1 cellular context compared by ENCODE assay signal in the genomic region with DNA sequence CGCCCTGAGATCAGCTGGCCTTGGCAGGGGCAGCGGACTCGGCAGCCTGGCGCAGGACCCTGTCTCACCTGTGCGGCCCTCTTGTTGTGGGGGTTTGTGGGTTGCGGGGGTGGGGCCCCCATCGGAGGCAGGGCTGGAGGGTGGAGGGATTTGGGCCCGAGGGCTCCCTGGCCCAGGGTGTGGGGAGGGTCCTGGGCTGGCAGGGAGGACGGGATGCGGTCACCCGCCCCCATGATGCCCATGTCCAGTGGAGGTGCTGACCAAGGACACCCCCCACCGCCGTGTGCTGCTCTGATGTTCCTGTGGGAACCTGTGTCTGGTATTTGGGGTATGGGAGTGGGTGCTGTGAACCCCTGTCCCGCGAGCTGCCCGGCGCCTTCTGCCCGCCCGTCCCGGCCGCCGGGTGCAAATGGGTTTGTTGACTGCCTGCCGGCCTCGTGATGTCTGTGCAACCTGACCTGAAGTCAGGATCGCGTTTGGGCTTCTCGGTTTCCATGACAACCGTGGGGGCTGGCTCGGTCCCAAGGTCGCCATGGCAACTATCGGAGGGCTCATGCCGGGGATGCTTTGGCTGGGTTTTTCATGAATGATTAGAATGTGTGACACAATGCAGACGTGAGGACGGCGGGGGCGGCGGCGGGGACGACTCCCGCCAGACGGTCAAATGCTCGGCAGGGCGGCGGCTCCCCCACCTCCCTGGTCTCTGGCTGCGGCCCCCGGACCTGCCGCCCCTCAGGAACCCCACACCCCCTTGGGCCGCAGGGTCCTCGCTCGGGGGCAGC.
TF ChIP-seq lines count a peak whose summit lies in the region.

No MANE protein-coding gene starts in this region.

TF ChIP-seq in K562, 482 proteins besides CTCF, POLR2A, EP300 and RAD21 (continued from another document and continues in another):
- TF ChIP-seq ZNF407 (IDR thresholded peaks at IDR 0.05; ENCODE audit: low read depth) (no peak), POLR3G (IDR thresholded peaks at IDR 0.05; ENCODE audit: extremely low read depth, insufficient read length, insufficient replicate concordance) (no peak), FOSL1 (tag; conservative IDR thresholded peaks at IDR 0.05) (peak; percentile 44; the same call in 1 of the 2 replicates), FOXJ3 (CRISPR knock-in tag; IDR thresholded peaks at IDR 0.05) (no peak), SAP30 (IDR thresholded peaks at IDR 0.05; ENCODE audit: borderline replicate concordance, insufficient read depth, low read depth, low read length, poor library complexity, severe bottlenecking) (peak; percentile 25), TEAD2 (tag; IDR thresholded peaks at IDR 0.05) (peak; percentile 45; the same call in 1 of the 2 replicates), CREB1 (IDR thresholded peaks at IDR 0.05) (peak; percentile 79), CREB1 (CRISPR knock-in tag; IDR thresholded peaks at IDR 0.05) (no peak; the same call in 1 of the 2 replicates), CSDE1 (IDR thresholded peaks at IDR 0.05) (peak in 1 of 2 experiments; percentile 100; a peak in 2 of 4 replicates), TBL1XR1 (IDR thresholded peaks at IDR 0.05; ENCODE audit: low read length in 2 of 2) (peak in 1 of 2 experiments; percentile 56; a peak in 3 of 4 replicates), TOE1 (IDR thresholded peaks at IDR 0.05; ENCODE audit: borderline replicate concordance) (peak; percentile 45; the same call in 1 of the 2 replicates), TOE1 (CRISPR knock-in tag; IDR thresholded peaks at IDR 0.05; ENCODE audit: borderline replicate concordance, low read depth) (no peak), ZNF3 (CRISPR knock-in tag; IDR thresholded peaks at IDR 0.05) (peak; percentile 68; the same call in 1 of the 2 replicates), RBM22 (IDR thresholded peaks at IDR 0.05; ENCODE audit: low read depth, low read length, poor library complexity, severe bottlenecking) (peak; percentile 98), RCOR1 (IDR thresholded peaks at IDR 0.05; ENCODE audit: borderline replicate concordance in 1 of 2, low read depth in 2 of 2, low read length in 2 of 2) (peak; percentile 70 to 100; a peak in 3 of 4 replicates), KAT7 (CRISPR knock-in tag; IDR thresholded peaks at IDR 0.05; ENCODE audit: borderline replicate concordance) (no peak), ATF3 (IDR thresholded peaks at IDR 0.05) (peak; percentile 59; the same call in 1 of the 2 replicates), ATF3 (CRISPR knock-in tag; conservative IDR thresholded peaks at IDR 0.05) (0 out of 2 replicates have a peak, but pooled peaks have one; percentile 11), SMARCA5 (IDR thresholded peaks at IDR 0.05) (peak; percentile 49; the same call in 1 of the 2 replicates), SOX6 (IDR thresholded peaks at IDR 0.05) (peak; percentile 77), SMAD4 (CRISPR knock-in tag; conservative IDR thresholded peaks at IDR 0.05) (peak; percentile 89), MTF1 (CRISPR knock-in tag; IDR thresholded peaks at IDR 0.05; ENCODE audit: borderline replicate concordance) (peak; percentile 76; the same call in 1 of the 2 replicates), ZC3H4 (CRISPR knock-in tag; IDR thresholded peaks at IDR 0.05; ENCODE audit: borderline replicate concordance) (0 out of 2 replicates have a peak, but pooled peaks have one; percentile 60), ZNF518B (CRISPR knock-in tag; IDR thresholded peaks at IDR 0.05) (no peak)
- TF ChIP-seq, protein P1, sequence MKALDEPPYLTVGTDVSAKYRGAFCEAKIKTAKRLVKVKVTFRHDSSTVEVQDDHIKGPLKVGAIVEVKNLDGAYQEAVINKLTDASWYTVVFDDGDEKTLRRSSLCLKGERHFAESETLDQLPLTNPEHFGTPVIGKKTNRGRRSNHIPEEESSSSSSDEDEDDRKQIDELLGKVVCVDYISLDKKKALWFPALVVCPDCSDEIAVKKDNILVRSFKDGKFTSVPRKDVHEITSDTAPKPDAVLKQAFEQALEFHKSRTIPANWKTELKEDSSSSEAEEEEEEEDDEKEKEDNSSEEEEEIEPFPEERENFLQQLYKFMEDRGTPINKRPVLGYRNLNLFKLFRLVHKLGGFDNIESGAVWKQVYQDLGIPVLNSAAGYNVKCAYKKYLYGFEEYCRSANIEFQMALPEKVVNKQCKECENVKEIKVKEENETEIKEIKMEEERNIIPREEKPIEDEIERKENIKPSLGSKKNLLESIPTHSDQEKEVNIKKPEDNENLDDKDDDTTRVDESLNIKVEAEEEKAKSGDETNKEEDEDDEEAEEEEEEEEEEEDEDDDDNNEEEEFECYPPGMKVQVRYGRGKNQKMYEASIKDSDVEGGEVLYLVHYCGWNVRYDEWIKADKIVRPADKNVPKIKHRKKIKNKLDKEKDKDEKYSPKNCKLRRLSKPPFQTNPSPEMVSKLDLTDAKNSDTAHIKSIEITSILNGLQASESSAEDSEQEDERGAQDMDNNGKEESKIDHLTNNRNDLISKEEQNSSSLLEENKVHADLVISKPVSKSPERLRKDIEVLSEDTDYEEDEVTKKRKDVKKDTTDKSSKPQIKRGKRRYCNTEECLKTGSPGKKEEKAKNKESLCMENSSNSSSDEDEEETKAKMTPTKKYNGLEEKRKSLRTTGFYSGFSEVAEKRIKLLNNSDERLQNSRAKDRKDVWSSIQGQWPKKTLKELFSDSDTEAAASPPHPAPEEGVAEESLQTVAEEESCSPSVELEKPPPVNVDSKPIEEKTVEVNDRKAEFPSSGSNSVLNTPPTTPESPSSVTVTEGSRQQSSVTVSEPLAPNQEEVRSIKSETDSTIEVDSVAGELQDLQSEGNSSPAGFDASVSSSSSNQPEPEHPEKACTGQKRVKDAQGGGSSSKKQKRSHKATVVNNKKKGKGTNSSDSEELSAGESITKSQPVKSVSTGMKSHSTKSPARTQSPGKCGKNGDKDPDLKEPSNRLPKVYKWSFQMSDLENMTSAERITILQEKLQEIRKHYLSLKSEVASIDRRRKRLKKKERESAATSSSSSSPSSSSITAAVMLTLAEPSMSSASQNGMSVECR (CRISPR knock-in tag; IDR thresholded peaks at IDR 0.05) = no peak
- TF ChIP-seq, protein P2, sequence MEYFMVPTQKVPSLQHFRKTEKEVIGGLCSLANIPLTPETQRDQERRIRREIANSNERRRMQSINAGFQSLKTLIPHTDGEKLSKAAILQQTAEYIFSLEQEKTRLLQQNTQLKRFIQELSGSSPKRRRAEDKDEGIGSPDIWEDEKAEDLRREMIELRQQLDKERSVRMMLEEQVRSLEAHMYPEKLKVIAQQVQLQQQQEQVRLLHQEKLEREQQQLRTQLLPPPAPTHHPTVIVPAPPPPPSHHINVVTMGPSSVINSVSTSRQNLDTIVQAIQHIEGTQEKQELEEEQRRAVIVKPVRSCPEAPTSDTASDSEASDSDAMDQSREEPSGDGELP (CRISPR knock-in tag; IDR thresholded peaks at IDR 0.05; ENCODE audit: borderline replicate concordance) = peak; percentile 73; the same call in 1 of the 2 replicates
- TF ChIP-seq, protein P3, sequence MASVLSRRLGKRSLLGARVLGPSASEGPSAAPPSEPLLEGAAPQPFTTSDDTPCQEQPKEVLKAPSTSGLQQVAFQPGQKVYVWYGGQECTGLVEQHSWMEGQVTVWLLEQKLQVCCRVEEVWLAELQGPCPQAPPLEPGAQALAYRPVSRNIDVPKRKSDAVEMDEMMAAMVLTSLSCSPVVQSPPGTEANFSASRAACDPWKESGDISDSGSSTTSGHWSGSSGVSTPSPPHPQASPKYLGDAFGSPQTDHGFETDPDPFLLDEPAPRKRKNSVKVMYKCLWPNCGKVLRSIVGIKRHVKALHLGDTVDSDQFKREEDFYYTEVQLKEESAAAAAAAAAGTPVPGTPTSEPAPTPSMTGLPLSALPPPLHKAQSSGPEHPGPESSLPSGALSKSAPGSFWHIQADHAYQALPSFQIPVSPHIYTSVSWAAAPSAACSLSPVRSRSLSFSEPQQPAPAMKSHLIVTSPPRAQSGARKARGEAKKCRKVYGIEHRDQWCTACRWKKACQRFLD (CRISPR knock-in tag; IDR thresholded peaks at IDR 0.05) = 0 out of 2 replicates have a peak, but pooled peaks have one; percentile 40
- TF ChIP-seq, protein P4, sequence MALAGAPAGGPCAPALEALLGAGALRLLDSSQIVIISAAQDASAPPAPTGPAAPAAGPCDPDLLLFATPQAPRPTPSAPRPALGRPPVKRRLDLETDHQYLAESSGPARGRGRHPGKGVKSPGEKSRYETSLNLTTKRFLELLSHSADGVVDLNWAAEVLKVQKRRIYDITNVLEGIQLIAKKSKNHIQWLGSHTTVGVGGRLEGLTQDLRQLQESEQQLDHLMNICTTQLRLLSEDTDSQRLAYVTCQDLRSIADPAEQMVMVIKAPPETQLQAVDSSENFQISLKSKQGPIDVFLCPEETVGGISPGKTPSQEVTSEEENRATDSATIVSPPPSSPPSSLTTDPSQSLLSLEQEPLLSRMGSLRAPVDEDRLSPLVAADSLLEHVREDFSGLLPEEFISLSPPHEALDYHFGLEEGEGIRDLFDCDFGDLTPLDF (CRISPR knock-in tag; IDR thresholded peaks at IDR 0.05) = no peak
